ENCODE assay signal across 23 cellular contexts in the genomic region with DNA sequence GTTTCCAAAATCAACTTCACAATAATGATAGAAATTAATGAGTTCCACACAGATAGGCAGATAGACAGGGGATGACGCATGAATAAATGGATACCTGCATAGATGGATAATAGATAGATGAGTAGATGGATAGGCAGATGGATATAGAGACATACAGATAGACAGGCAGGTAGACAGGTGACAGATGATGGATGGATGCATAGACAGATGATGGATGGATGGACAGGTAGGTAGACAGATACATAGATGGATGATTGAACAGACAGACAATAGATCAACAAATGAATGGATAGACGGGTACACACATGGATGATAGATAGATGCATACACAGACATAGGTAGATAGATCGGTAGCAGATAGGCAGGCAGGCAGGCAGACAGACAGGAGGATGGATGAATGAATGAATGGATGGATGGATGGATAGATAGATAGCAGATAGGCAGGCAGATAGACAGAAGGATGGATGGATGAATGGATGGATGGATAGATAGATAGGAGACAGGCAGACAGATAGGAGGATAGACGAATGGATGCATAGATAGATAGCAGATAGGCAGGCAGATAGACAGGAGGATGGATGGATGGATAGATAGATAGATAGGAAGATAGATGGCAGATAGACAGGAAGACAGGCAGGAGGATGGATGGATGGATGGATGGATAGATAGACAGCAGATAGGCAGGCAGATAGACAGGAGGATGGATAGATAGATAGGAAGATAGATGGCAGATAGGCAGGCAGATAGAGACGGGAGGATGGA.
"Had no signal": no experiment of that assay in that cellular context is flagged by ENCODE, and none has a peak within 500 bp of the region (broad histone marks: within the 10 kb centered on the region; RNA-seq: fewer than 3 reads in every experiment).

No MANE protein-coding gene starts in this region.

- FAIRE-seq: RCC 7860 had no signal

- H3K4me3 Mint-ChIP-seq: IgD-negative memory B cell, T-cell had no signal

- H3K9me3 Mint-ChIP-seq: IgD-negative memory B cell, T-cell had no signal

- DNase-seq: KBM-7, MV-4-11, NCI-H1048, NCI-H1105, NCI-H1417, NCI-H1436 treated with DMSO at 0.1 percent for 48 hours, NCI-H1694, NCI-H187 treated with DMSO at 0.1 percent for 48 hours, NCI-H2029 treated with DMSO at 0.1 percent for 48 hours, NCI-H226, NCI-H446, NCI-H510A, NCI-H69, NCI-H774, Right ventricle myocardium superior, RPMI8226, SIG-M5, SK-N-SH, SW 1271, T-cell had no signal

- H3K9ac ChIP-seq: SK-N-SH had no signal

- H3K27ac Mint-ChIP-seq: IgD-negative memory B cell, T-cell had no signal

- H3K36me3 ChIP-seq: SJSA1 had no signal

- H3K27ac ChIP-seq: SJSA1 had no signal

- ATAC-seq: T-cell had no signal

- H3K4me3 ChIP-seq: SJSA1 had no signal

- H3K36me3 Mint-ChIP-seq: IgD-negative memory B cell, T-cell had no signal

- H3K4me1 Mint-ChIP-seq: IgD-negative memory B cell, T-cell had no signal

- H3K4me1 ChIP-seq: SJSA1 had no signal

- H3K9me3 ChIP-seq: SJSA1, SK-N-SH had no signal

- H3K4me2 ChIP-seq: SK-N-SH had no signal
